Comparison of ENCODE assay signal across 16 cellular contexts in the genomic region with DNA sequence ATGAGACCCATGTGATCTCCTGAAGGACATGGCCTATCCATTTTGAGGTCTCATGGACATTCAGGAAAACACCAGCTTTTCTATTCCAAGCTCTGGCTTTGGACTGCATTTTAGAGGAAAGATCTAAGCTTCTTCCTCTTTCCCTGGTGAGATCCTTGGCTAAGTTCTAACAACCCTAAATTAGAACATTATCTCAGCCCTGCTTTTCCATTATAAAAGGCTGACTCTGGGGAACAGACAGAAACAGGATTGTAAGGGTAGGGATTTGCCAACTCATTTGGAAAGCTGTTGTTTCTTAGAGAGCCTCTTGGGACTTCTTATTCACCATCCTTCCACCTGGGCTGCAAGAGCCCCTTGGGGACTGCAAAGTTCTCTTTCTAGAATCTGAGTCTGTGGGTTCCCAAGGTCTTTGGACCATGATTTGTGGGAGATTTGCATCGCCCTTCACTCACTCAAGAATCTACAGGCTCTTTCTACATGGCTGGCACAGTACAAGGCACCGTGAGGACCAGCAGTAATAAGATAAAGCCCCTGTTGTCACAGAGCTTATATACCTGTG.
A peak's percentile ranks its signal among the peaks of the same experiment; 100 is the strongest.
DNase-seq lines count a peak whose midpoint lies in the region; ATAC-seq and TF ChIP-seq lines count a peak whose summit lies in the region.
"Had no signal": no experiment of that assay in that cellular context is flagged by ENCODE, and none has a peak within 500 bp of the region (broad histone marks: within the 10 kb centered on the region; RNA-seq: fewer than 3 reads in every experiment).

No MANE protein-coding gene starts in this region.

- DNase-seq in fibroblast of mammary gland (ENCODE audit: low read depth) = peak; percentile 49
- DNase-seq in NCI-H526 (lab: John Stamatoyannopoulos, UW) = no peak
- no peak for DNase-seq in NCI-H226
- DNase-seq in NCI-H82 treated with DMSO at 0.1 percent for 48 hours (lab: John Stamatoyannopoulos, UW; ENCODE audit: unreplicated experiment) = no peak
- DNase-seq: CD8-positive, alpha-beta memory T cell; GF-D8; MG63; NCI-H1092 treated with DMSO at 0.1 percent for 48 hours; NCI-H187; NCI-H82; Peyer's patch; SIG-M5 had no signal

- ATAC-seq in HG02610 (IDR thresholded peaks at IDR 0.05; ENCODE audit: unreplicated experiment) (peak; percentile 62), HG02763 (IDR thresholded peaks at IDR 0.05; ENCODE audit: unreplicated experiment) (no peak)

- H3K9me3 ChIP-seq in BLaER1 treated with 17β-estradiol and CSF1 and Interleukin-3, amounts not matched to agents 10 nM and 100 nM (replicated peaks in 1 of 11) = peaks cover 10 to 20% (median 14%) of the 10 kb centered on the region in 11 experiments
- H3K9me3 ChIP-seq: MG63, Peyer's patch had no signal

- no peaks in the 10 kb centered on the region for H4K20me1 ChIP-seq in BLaER1 treated with 17β-estradiol and CSF1 and Interleukin-3, amounts not matched to agents 10 nM and 100 nM

- H3K27me3 ChIP-seq in BLaER1 treated with 17β-estradiol and CSF1 and Interleukin-3, amounts not matched to agents 10 nM and 100 nM = no peaks in the 10 kb centered on the region
- no peaks in the 10 kb centered on the region for H3K27me3 ChIP-seq in rectal smooth muscle tissue (ENCODE audit: control insufficient read depth, insufficient read depth, low read length)
- H3K27me3 ChIP-seq: MG63, Peyer's patch had no signal

- H3K4me2 ChIP-seq in BLaER1 treated with 17β-estradiol and CSF1 and Interleukin-3, amounts not matched to agents 10 nM and 100 nM = peak overlapping the region in 10 of 11 experiments; percentile 14 to 55 (median 42); a peak in 14 of 22 replicates

- no peak for TF ChIP-seq CTCF in fibroblast of mammary gland (conservative IDR thresholded peaks at IDR 0.05; ENCODE audit: control insufficient read depth, insufficient read depth, low read depth, low read length)

- H3K36me3 ChIP-seq in BLaER1 treated with 17β-estradiol and CSF1 and Interleukin-3, amounts not matched to agents 10 nM and 100 nM = no peaks in the 10 kb centered on the region
- no peaks in the 10 kb centered on the region for H3K36me3 ChIP-seq in rectal smooth muscle tissue (ENCODE audit: control insufficient read depth, insufficient read depth, low read length)
- H3K36me3 ChIP-seq: MG63, Peyer's patch had no signal

- H3K9ac ChIP-seq in BLaER1 treated with 17β-estradiol and CSF1 and Interleukin-3, amounts not matched to agents 10 nM and 100 nM = no peak overlapping the region
- H3K9ac ChIP-seq in rectal smooth muscle tissue (ENCODE audit: low read length) = no peak overlapping the region

- H3K4me3 ChIP-seq in BLaER1 treated with 17β-estradiol and CSF1 and Interleukin-3, amounts not matched to agents 10 nM and 100 nM = no peak overlapping the region
- no peak overlapping the region for H3K4me3 ChIP-seq in fibroblast of mammary gland (ENCODE audit: control insufficient read depth, low read depth, low read length)
- no peak overlapping the region for H3K4me3 ChIP-seq in rectal smooth muscle tissue (ENCODE audit: low read length)
- H3K4me3 ChIP-seq: MG63, Peyer's patch had no signal

- H3K27ac ChIP-seq in BLaER1 treated with 17β-estradiol and CSF1 and Interleukin-3, amounts not matched to agents 10 nM and 100 nM = no peak overlapping the region
- H3K27ac ChIP-seq in rectal smooth muscle tissue (ENCODE audit: low read depth, low read length) = peak overlapping the region; percentile 18

- peaks cover 0 to 29% (median 9%) of the 10 kb centered on the region in 10 experiments; a peak in 17 of 20 replicates for H3K4me1 ChIP-seq in BLaER1 treated with 17β-estradiol and CSF1 and Interleukin-3, amounts not matched to agents 10 nM and 100 nM
- H3K4me1 ChIP-seq in rectal smooth muscle tissue (ENCODE audit: control insufficient read depth, insufficient read depth, low read length) = peaks cover 14% of the 10 kb centered on the region
- H3K4me1 ChIP-seq: Peyer's patch had no signal
